9 cellular contexts compared by ENCODE assay signal in genomic region chr7:28957064-28957821, GRCh38. TPM values are rescaled to one million over a fixed set of nuclear protein-coding genes. Genes with fewer than 3 reads are reported as not detected.
DNase-seq lines count a peak whose midpoint lies in the region; ATAC-seq and TF ChIP-seq lines count a peak whose summit lies in the region.
"Had no signal": no experiment of that assay in that cellular context is flagged by ENCODE, and none has a peak within 500 bp of the region (broad histone marks: within the 10 kb centered on the region; RNA-seq: fewer than 3 reads in every experiment).

No MANE protein-coding gene starts in this region.

- peak; percentile 20 to 40 (median 27) for ATAC-seq in psoas muscle
- no peak for ATAC-seq in HG03280 (IDR thresholded peaks at IDR 0.05; ENCODE audit: unreplicated experiment)
- no peak for ATAC-seq in GM18517 (IDR thresholded peaks at IDR 0.05; ENCODE audit: unreplicated experiment)

- H3K4me3 Mint-ChIP-seq in activated CD4-positive, alpha-beta T cell treated with anti-CD3 and anti-CD28 coated beads, Interleukin-2, amount 10 ng/mL, durations not matched to agents 24 days and 14 days = no peak overlapping the region

- no peaks in the 10 kb centered on the region for H3K9me3 Mint-ChIP-seq in activated CD4-positive, alpha-beta T cell treated with anti-CD3 and anti-CD28 coated beads, Interleukin-2, amount 10 ng/mL, durations not matched to agents 24 days and 14 days

- H3K27me3 ChIP-seq in left ventricle myocardium inferior (ENCODE audit: low read depth) = no peaks in the 10 kb centered on the region
- H3K27me3 ChIP-seq in psoas muscle (ENCODE audit: insufficient read depth in 3 of 3, low read length in 2 of 3) = peaks cover 0 to 21% (median 5%) of the 10 kb centered on the region in 3 donors

- H3K9me3 ChIP-seq in left ventricle myocardium inferior (replicated peaks) (no peaks in the 10 kb centered on the region), psoas muscle (no peaks in the 10 kb centered on the region)

- DNase-seq in activated CD4-positive, alpha-beta T cell treated with anti-CD3 and anti-CD28 coated beads, Interleukin-2, amount 10 ng/mL, durations not matched to agents 24 days and 14 days = peak; percentile 59
- no peak for DNase-seq in activated CD4-positive, alpha-beta T cell treated with anti-CD3 and anti-CD28 coated beads for 1 hour
- peak; percentile 50 to 56 for DNase-seq in activated T-cell treated with anti-CD3 and anti-CD28 coated beads, Interleukin-2, amount 50 U/mL, for 48 hours
- peak; percentile 29 for DNase-seq in left ventricle myocardium inferior
- DNase-seq in psoas muscle = peak; percentile 36 to 64
- no peak for DNase-seq in RKO (ENCODE audit: low spot score)

- peaks cover 4% of the 10 kb centered on the region for H3K4me1 Mint-ChIP-seq in activated CD4-positive, alpha-beta T cell treated with anti-CD3 and anti-CD28 coated beads, Interleukin-2, amount 10 ng/mL, durations not matched to agents 24 days and 14 days

- H3K36me3 Mint-ChIP-seq in activated CD4-positive, alpha-beta T cell treated with anti-CD3 and anti-CD28 coated beads, Interleukin-2, amount 10 ng/mL, durations not matched to agents 24 days and 14 days (ENCODE audit: low read depth) = no peaks in the 10 kb centered on the region

- peaks cover 60% of the 10 kb centered on the region for H3K27me3 Mint-ChIP-seq in activated CD4-positive, alpha-beta T cell treated with anti-CD3 and anti-CD28 coated beads, Interleukin-2, amount 10 ng/mL, durations not matched to agents 24 days and 14 days

- TF ChIP-seq CTCF in left ventricle myocardium inferior (IDR thresholded peaks at IDR 0.05; ENCODE audit: borderline replicate concordance) (no peak), psoas muscle (IDR thresholded peaks at IDR 0.05) (no peak)

- H3K4me3 ChIP-seq in left ventricle myocardium inferior (peak overlapping the region; percentile 72), psoas muscle (peak overlapping the region; percentile 78)

- H3K4me1 ChIP-seq in left ventricle myocardium inferior (peaks cover 61% of the 10 kb centered on the region), psoas muscle (peaks cover 16% of the 10 kb centered on the region)

- H3K36me3 ChIP-seq in left ventricle myocardium inferior (no peaks in the 10 kb centered on the region), psoas muscle (ENCODE audit: insufficient read depth in 1 of 2, low read depth in 1 of 2) (no peaks in the 10 kb centered on the region)

- H3K27ac ChIP-seq in left ventricle myocardium inferior (replicated peaks) = peak overlapping the region; percentile 78
- no peak overlapping the region for H3K27ac ChIP-seq in psoas muscle
- H3K27ac ChIP-seq: SJSA1 had no signal

- intact Hi-C loops in activated CD4-positive, alpha-beta T cell treated with anti-CD3 and anti-CD28 coated beads, Interleukin-2, amount 10 ng/mL, durations not matched to agents 24 days and 14 days (cut with micrococcal nuclease) = loop anchor here (5.0 to 10.0 kb wide), 5 partner anchors 80 to 1715 kb away; partner anchors contain the start of genes CHN2 and EVX1
- intact Hi-C loops in left ventricle myocardium inferior (cut with micrococcal nuclease) = loop anchor here (10.0 kb wide), 1 partner anchor 148 kb away; no protein-coding TSS in a partner anchor
- intact Hi-C loops in psoas muscle (cut with DNase I) = loop anchor here (2.0 to 10.0 kb wide), 2 partner anchors 30 to 148 kb away; no protein-coding TSS in a partner anchor

- H3K27ac Mint-ChIP-seq in activated CD4-positive, alpha-beta T cell treated with anti-CD3 and anti-CD28 coated beads, Interleukin-2, amount 10 ng/mL, durations not matched to agents 24 days and 14 days = no peak overlapping the region

- 3 to 5% (median 4%) methylated on average over 58 to 63 of the region's 63 CpGs for WGBS in psoas muscle, 3 donors

RNA-seq across cellular contexts. Expression of gene TRIL, which starts 0.9 kb away (rescaled TPM):
- total RNA-seq in activated CD4-positive, alpha-beta T cell treated with anti-CD3 and anti-CD28 coated beads, Interleukin-2, amount 10 ng/mL, durations not matched to agents 24 days and 14 days = 0.12 and 0.16 TPM in 2 replicates
- total RNA-seq in left ventricle myocardium inferior (1.9 TPM), psoas muscle (1 to 10 TPM in 2 of 4 donors, under 1 TPM in 2; 0.54 to 3.2 (median 1.2) TPM)
- under 1 TPM; 0.38 to 0.62 (median 0.48) TPM for polyA plus RNA-seq in psoas muscle

Comparison
In these comparisons a context has a peak if more than half of its experiments do, and no peak if none do; other contexts are left out.
1. DNase-seq: peak in activated CD4-positive, alpha-beta T cell treated with anti-CD3 and anti-CD28 coated beads, Interleukin-2, amount 10 ng/mL, durations not matched to agents 24 days and 14 days (single experiment), activated T-cell treated with anti-CD3 and anti-CD28 coated beads, Interleukin-2, amount 50 U/mL, for 48 hours (2 of 2), left ventricle myocardium inferior (single experiment) and psoas muscle (2 of 2); none in activated CD4-positive, alpha-beta T cell treated with anti-CD3 and anti-CD28 coated beads for 1 hour (single experiment) and RKO (single experiment).
2. ATAC-seq: peak in psoas muscle (4 of 4); none in HG03280 (single experiment) and GM18517 (single experiment).